ENCODE assay signal across 9 cellular contexts in genomic region chr20:19802492-19803158, GRCh38. TPM values are rescaled to one million over a fixed set of nuclear protein-coding genes. Genes with fewer than 3 reads are reported as not detected.
DNase-seq lines count a peak whose midpoint lies in the region; ATAC-seq, FAIRE-seq and TF ChIP-seq lines count a peak whose summit lies in the region.
"Had no signal": no experiment of that assay in that cellular context is flagged by ENCODE, and none has a peak within 500 bp of the region (broad histone marks: within the 10 kb centered on the region; RNA-seq: fewer than 3 reads in every experiment).

No MANE protein-coding gene starts in this region.

- H2AK5ac ChIP-seq in IMR-90 (ENCODE audit: low read depth, low read length): peak overlapping the region; percentile 29; the same call in 1 of the 2 replicates

- H2AK9ac ChIP-seq in IMR-90 (replicated peaks; ENCODE audit: low read depth, low read length, poor library complexity): no peak overlapping the region

- peak; percentile 21; the same call in 1 of the 2 replicates for TF ChIP-seq CTCF in BJ (IDR thresholded peaks at IDR 0.05; ENCODE audit: insufficient read depth, low read depth, low read length)
- peak; percentile 14; the same call in 1 of the 2 replicates for TF ChIP-seq CTCF in IMR-90 (conservative IDR thresholded peaks at IDR 0.05; ENCODE audit: low read depth, low read length)
- no peak for TF ChIP-seq CTCF in astrocyte (IDR thresholded peaks at IDR 0.05; ENCODE audit: insufficient read depth, low read depth, low read length)
- peak in 1 of 2 donors; percentile 14 for TF ChIP-seq CTCF in left lung (IDR thresholded peaks at IDR 0.05)
- peak in 20 of 56 donors; percentile 8 to 45 (median 14) for TF ChIP-seq CTCF in dorsolateral prefrontal cortex (IDR thresholded peaks at IDR 0.05 in 54 of 56, conservative IDR thresholded peaks at IDR 0.05 in 2 of 56; ENCODE audit: low read depth in 1 of 56, partially characterized antibody in 56 of 56)

- peaks cover 13% of the 10 kb centered on the region for H3K9me3 Mint-ChIP-seq in astrocyte (ENCODE audit: unreplicated experiment)

- H3K4me2 ChIP-seq in IMR-90 (ENCODE audit: low read depth, low read length) (no peak overlapping the region), astrocyte (ENCODE audit: low read length) (no peak overlapping the region)

- no peak overlapping the region for H2BK15ac ChIP-seq in IMR-90 (ENCODE audit: low read depth, low read length)

- dilution Hi-C loops in IMR-90 (cut with HindIII; ENCODE audit: low sequenced_read_pairs, unreplicated experiment): no loop called here

- H2BK120ac ChIP-seq in IMR-90 (ENCODE audit: low read depth, low read length): no peak overlapping the region

- no peak overlapping the region for H4K91ac ChIP-seq in IMR-90 (ENCODE audit: insufficient read depth, low read depth, low read length)

- 100% methylated on average over 1 of the region's 4 CpGs; no CpG with 5 or more reads in 1 of the 2 experiments for WGBS in IMR-90 (ENCODE audit: extremely low coverage in 2 of 2, insufficient read length in 1 of 2), 2 experiments

- H4K8ac ChIP-seq in IMR-90 (ENCODE audit: low read depth in 2 of 2, low read length in 2 of 2): no peak overlapping the region

- peaks cover 6% of the 10 kb centered on the region for H3K36me3 ChIP-seq in BJ (ENCODE audit: control insufficient read depth, insufficient read depth, low read length)
- peaks cover 31% of the 10 kb centered on the region for H3K36me3 ChIP-seq in IMR-90 (ENCODE audit: control insufficient read depth, insufficient read depth, low read length)
- peaks cover 2% of the 10 kb centered on the region for H3K36me3 ChIP-seq in astrocyte (ENCODE audit: insufficient read depth, low read length)
- H3K36me3 ChIP-seq in left lung: peaks cover 0 to 14% of the 10 kb centered on the region in 2 donors

- no peak for TF ChIP-seq POLR2A in IMR-90 (IDR thresholded peaks at IDR 0.05; ENCODE audit: low read depth, low read length)

- FAIRE-seq in astrocyte (lab: Jason Lieb, UNC): no peak

- no peak overlapping the region for H3K9ac ChIP-seq in IMR-90 (ENCODE audit: low read depth, low read length)
- H3K9ac ChIP-seq in astrocyte (ENCODE audit: low read length): no peak overlapping the region

- no TSS peak for BruUV-seq in IMR-90 (replicated peaks; lab: Mats Ljungman, UMichigan)

- in situ Hi-C loops in IMR-90 (cut with MboI; ENCODE audit: low sequenced_read_pairs): no loop called here

- peaks cover 27% of the 10 kb centered on the region for H3K4me1 Mint-ChIP-seq in astrocyte (ENCODE audit: low read depth, unreplicated experiment)

- H3K36me3 Mint-ChIP-seq in astrocyte (ENCODE audit: low read depth, unreplicated experiment): peaks cover 27% of the 10 kb centered on the region

- peaks cover 9 to 32% of the 10 kb centered on the region in 2 experiments; a peak in 3 of 4 replicates for H3K79me1 ChIP-seq in IMR-90 (ENCODE audit: low read depth in 1 of 2, low read length in 2 of 2)

- POLR2A ChIA-PET in BJ (lab: Charles Lee): no interaction called here
- POLR2A ChIA-PET in IMR-90 (lab: Charles Lee; ENCODE audit: unreplicated experiment): no interaction called here

- no peak overlapping the region for H3K18ac ChIP-seq in IMR-90 (ENCODE audit: low read depth, low read length)

- intact Hi-C loops in IMR-90 (cut with micrococcal nuclease): no loop called here
- intact Hi-C loops in left lung (cut with DNase I): no loop called here
- intact Hi-C loops in dorsolateral prefrontal cortex (cut with DNase I): no loop called here

- H3K27me3 ChIP-seq in BJ (ENCODE audit: control insufficient read depth, insufficient read depth, low read length) (no peaks in the 10 kb centered on the region), IMR-90 (ENCODE audit: control insufficient read depth, insufficient read depth, low read length) (no peaks in the 10 kb centered on the region), astrocyte (ENCODE audit: insufficient read depth, low read length) (no peaks in the 10 kb centered on the region), left lung (no peaks in the 10 kb centered on the region), dorsolateral prefrontal cortex (no peaks in the 10 kb centered on the region)

- peak overlapping the region; percentile 20; the same call in 1 of the 2 replicates for H2BK20ac ChIP-seq in IMR-90 (ENCODE audit: low read depth, low read length)

- CTCF ChIA-PET in BJ (lab: Yijun Ruan, JAX): interaction anchor here (1.5 kb wide), 1 partner anchor 16 kb away, joined by 6 read pairs; no protein-coding TSS in a partner anchor
- CTCF ChIA-PET in IMR-90 (lab: Yijun Ruan, JAX): no interaction called here

- peaks cover 17% of the 10 kb centered on the region for H3K9me1 ChIP-seq in IMR-90 (ENCODE audit: insufficient read depth, low read length)

- peak overlapping the region; percentile 50 for H3K27ac Mint-ChIP-seq in astrocyte (ENCODE audit: unreplicated experiment)

- H2AFZ ChIP-seq in IMR-90 (replicated peaks; ENCODE audit: low read length, poor library complexity) (no peak overlapping the region), astrocyte (ENCODE audit: low read depth, low read length) (no peak overlapping the region)

- H3K4ac ChIP-seq in IMR-90 (ENCODE audit: low read depth, low read length): no peak overlapping the region

- no peak overlapping the region for H3K4me3 Mint-ChIP-seq in astrocyte (ENCODE audit: unreplicated experiment)

- H3K23ac ChIP-seq in IMR-90 (ENCODE audit: low read depth, low read length): no peak overlapping the region

- H3K56ac ChIP-seq in IMR-90 (ENCODE audit: extremely low read depth, insufficient read depth, low read length): no peak overlapping the region

- DNase-seq in BJ (ENCODE audit: low read depth) (no peak), IMR-90 (peak; percentile 39), astrocyte (ENCODE audit: low read depth) (peak; percentile 44), left lung (no peak), dorsolateral prefrontal cortex (no peak), anterior cingulate cortex (lab: John Stamatoyannopoulos, UW) (no peak)
- DNase-seq: amygdala had no signal

- no peak overlapping the region for H3K14ac ChIP-seq in IMR-90 (replicated peaks; ENCODE audit: low read depth, low read length)

- H3K27me3 Mint-ChIP-seq in astrocyte (ENCODE audit: low read depth, unreplicated experiment): no peaks in the 10 kb centered on the region

- H3K4me3 ChIP-seq in BJ (ENCODE audit: low read depth, low read length): no peak overlapping the region
- H3K4me3 ChIP-seq in IMR-90 (ENCODE audit: insufficient read depth, low read depth, low read length): no peak overlapping the region
- H3K4me3 ChIP-seq in astrocyte (ENCODE audit: insufficient read depth, low read depth, low read length): no peak overlapping the region
- H3K4me3 ChIP-seq in left lung: no peak overlapping the region
- H3K4me3 ChIP-seq in dorsolateral prefrontal cortex: no peak overlapping the region

- no peak for TF ChIP-seq RAD21 in IMR-90 (IDR thresholded peaks at IDR 0.05; ENCODE audit: low read length)

- no peak overlapping the region for H2BK5ac ChIP-seq in IMR-90 (ENCODE audit: low read depth, low read length, poor library complexity, severe bottlenecking)

- peaks cover 13% of the 10 kb centered on the region for H3K4me1 ChIP-seq in IMR-90 (ENCODE audit: control insufficient read depth, insufficient read depth, low read length)
- peaks cover 12% of the 10 kb centered on the region for H3K4me1 ChIP-seq in astrocyte (ENCODE audit: insufficient read depth, low read length)
- H3K4me1 ChIP-seq in left lung: peaks cover 9 to 13% of the 10 kb centered on the region in 2 donors

- H4K5ac ChIP-seq in IMR-90 (ENCODE audit: low read depth, low read length): no peak overlapping the region

- H3K9me3 ChIP-seq in IMR-90 (ENCODE audit: control insufficient read depth, insufficient read depth, low read length) (no peaks in the 10 kb centered on the region), astrocyte (ENCODE audit: insufficient read depth, low read depth, low read length) (no peaks in the 10 kb centered on the region), left lung (no peaks in the 10 kb centered on the region)

- H3K27ac ChIP-seq in IMR-90 (ENCODE audit: insufficient read depth, low read length): no peak overlapping the region
- H3K27ac ChIP-seq in astrocyte (ENCODE audit: low read depth, low read length): no peak overlapping the region
- H3K27ac ChIP-seq in left lung: peak overlapping the region in 1 of 2 donors; percentile 30
- no peak overlapping the region for H3K27ac ChIP-seq in dorsolateral prefrontal cortex

- H3K79me2 ChIP-seq in astrocyte (ENCODE audit: insufficient read depth, low read length): no peaks in the 10 kb centered on the region

- no peaks in the 10 kb centered on the region for H4K20me1 ChIP-seq in IMR-90 (ENCODE audit: insufficient read depth, low read length)
- H4K20me1 ChIP-seq in astrocyte (ENCODE audit: insufficient read depth, low read length): no peaks in the 10 kb centered on the region

- ATAC-seq in IMR-90 (ENCODE audit: low read depth): peak; percentile 35; the same call in 1 of the 2 replicates
- peak; percentile 77 for ATAC-seq in left lung
- no peak for ATAC-seq in HG03039 (IDR thresholded peaks at IDR 0.05; ENCODE audit: unreplicated experiment)
- ATAC-seq in HG02759 (IDR thresholded peaks at IDR 0.05; ENCODE audit: unreplicated experiment): no peak

TF ChIP-seq in IMR-90, 13 proteins besides CTCF, POLR2A, EP300 and RAD21 (continues in another document):
- TF ChIP-seq CEBPB (IDR thresholded peaks at IDR 0.05; ENCODE audit: low read depth, low read length) (no peak), RFX5 (IDR thresholded peaks at IDR 0.05; ENCODE audit: low read depth, low read length) (no peak), MAZ (IDR thresholded peaks at IDR 0.05; ENCODE audit: borderline replicate concordance, low read depth, low read length) (no peak), ELK1 (IDR thresholded peaks at IDR 0.05; ENCODE audit: borderline replicate concordance, low read depth, low read length) (no peak), MAFK (IDR thresholded peaks at IDR 0.05; ENCODE audit: low read depth, low read length) (no peak), BHLHE40 (IDR thresholded peaks at IDR 0.05; ENCODE audit: low read depth, low read length) (no peak)

RNA-seq across cellular contexts. Expression of gene RIN2, which starts 44.6 kb away (rescaled TPM):
- polyA plus RNA-seq in BJ (2011; rRNA removed) (25.2 and 29.4 TPM in 2 replicates), IMR-90 (2012; rRNA removed) (16.1 and 16.8 TPM in 2 replicates)
- 53.3 and 69.2 TPM in 2 replicates for polyA minus RNA-seq in BJ (2011; rRNA and poly(A)+ RNA removed)
- total RNA-seq in IMR-90 (2012; rRNA removed) (61.4 and 72.2 TPM in 2 replicates), astrocyte (21.2 and 22.8 TPM in 2 replicates), left lung (10 to 100 TPM; 69.0 to 69.8 TPM), dorsolateral prefrontal cortex (10 to 100 TPM; 25.8 to 95.7 (median 45.8) TPM)
- polyA plus RNA-seq in IMR-90 (2012; cell fraction: cytosol; rRNA removed): 7.9 and 9.9 TPM in 2 replicates
- polyA plus RNA-seq in IMR-90 (2012; cell fraction: nucleus; rRNA removed; ENCODE audit: low replicate concordance): 14.3 and 33.4 TPM in 2 replicates

Comparison
In these comparisons a context has a peak if more than half of its experiments do, and no peak if none do; other contexts are left out.
1. DNase-seq: peak in IMR-90 (single experiment) and astrocyte (single experiment); none in BJ (single experiment), left lung (0 of 2), dorsolateral prefrontal cortex (0 of 10) and anterior cingulate cortex (0 of 58).
2. ATAC-seq: peak in IMR-90 (single experiment) and left lung (single experiment); none in HG03039 (single experiment) and HG02759 (single experiment).